Comparison of ENCODE assay signal across 1 cellular context in genomic region chr2:10302479-10303173, GRCh38.
A peak's percentile ranks its signal among the peaks of the same experiment; 100 is the strongest.
TF ChIP-seq lines count a peak whose summit lies in the region.

HPCAL1 (plus strand) TSS chr2:10302904; CDS start chr2:10419758, 116,854 bp downstream.

TF ChIP-seq in WTC11, 78 proteins besides CTCF, POLR2A, EP300 and RAD21 (continued from another document):
- TF ChIP-seq ZBTB43 (CRISPR knock-in tag; IDR thresholded peaks at IDR 0.05) (no peak), PRDM15 (CRISPR knock-in tag; IDR thresholded peaks at IDR 0.05) (no peak), AR (CRISPR knock-in tag; IDR thresholded peaks at IDR 0.05) (no peak), NFYB (CRISPR knock-in tag; conservative IDR thresholded peaks at IDR 0.05; ENCODE audit: low read depth) (no peak), OVOL2 (CRISPR knock-in tag; IDR thresholded peaks at IDR 0.05; ENCODE audit: borderline replicate concordance) (no peak), ATF3 (CRISPR knock-in tag; conservative IDR thresholded peaks at IDR 0.05) (no peak), TP53 (CRISPR knock-in tag; IDR thresholded peaks at IDR 0.05) (0 out of 2 replicates have a peak, but pooled peaks have one; percentile 57)
